1 cellular context compared by ENCODE assay signal in genomic region chr6:155201461-155202226, GRCh38.
A peak's percentile ranks its signal among the peaks of the same experiment; 100 is the strongest.
TF ChIP-seq lines count a peak whose summit lies in the region.

No MANE protein-coding gene starts in this region.

TF ChIP-seq in SK-N-SH, 30 proteins besides CTCF, POLR2A, EP300 and RAD21 (continued from another document):
- TF ChIP-seq TAF1 (IDR thresholded peaks at IDR 0.05; ENCODE audit: borderline replicate concordance, low read depth, low read length): no peak
- no peak for TF ChIP-seq EZH2phosphoT487 (IDR thresholded peaks at IDR 0.05; ENCODE audit: borderline replicate concordance, low read depth)
- peak; percentile 89 for TF ChIP-seq PBX3 (IDR thresholded peaks at IDR 0.05)
- peak; percentile 92 for TF ChIP-seq FOXM1 (IDR thresholded peaks at IDR 0.05; ENCODE audit: low read depth)
- TF ChIP-seq MEF2A (IDR thresholded peaks at IDR 0.05; ENCODE audit: borderline replicate concordance, low read depth): peak; percentile 87; the same call in 1 of the 2 replicates
- TF ChIP-seq SMC3 (IDR thresholded peaks at IDR 0.05; ENCODE audit: low read depth, low read length): no peak
- peak; percentile 67; the same call in 1 of the 2 replicates for TF ChIP-seq POLR2AphosphoS5 (IDR thresholded peaks at IDR 0.05; ENCODE audit: low read depth, low read length)
